Comparison of ENCODE assay signal across 1 cellular context in genomic region chr1:50973875-50974617, GRCh38.
TF ChIP-seq lines count a peak whose summit lies in the region.

No MANE protein-coding gene starts in this region.

TF ChIP-seq in HEK293, 187 proteins besides CTCF, POLR2A, EP300 and RAD21 (continued from another document):
- TF ChIP-seq ZNF302 (tag by site-specific recombination; IDR thresholded peaks at IDR 0.05; ENCODE audit: low read depth) (no peak), ZNF350 (tag by site-specific recombination; IDR thresholded peaks at IDR 0.05) (no peak), ZNF626 (tag by site-specific recombination; IDR thresholded peaks at IDR 0.05) (no peak), ZNF677 (tag by site-specific recombination; IDR thresholded peaks at IDR 0.05) (no peak), PATZ1 (tag by site-specific recombination; IDR thresholded peaks at IDR 0.05) (0 out of 2 replicates have a peak, but pooled peaks have one; percentile 34), ZBTB17 (tag by site-specific recombination; IDR thresholded peaks at IDR 0.05) (peak; percentile 78), ZNF24 (tag by site-specific recombination; IDR thresholded peaks at IDR 0.05) (no peak)
